In genomic region chr11:117822522-117823033, GRCh38 we compare ENCODE assay signal across 1 cellular context.
A peak's percentile ranks its signal among the peaks of the same experiment; 100 is the strongest.
TF ChIP-seq lines count a peak whose summit lies in the region.

No MANE protein-coding gene starts in this region.

TF ChIP-seq in GM12878, 131 proteins besides CTCF, POLR2A, EP300 and RAD21:
- TF ChIP-seq FOXM1 (IDR thresholded peaks at IDR 0.05; ENCODE audit: low read depth, low read length) (no peak), HDGF (IDR thresholded peaks at IDR 0.05) (0 out of 2 replicates have a peak, but pooled peaks have one; percentile 3)
